Comparison of ENCODE assay signal across 8 cellular contexts in genomic region chr12:3299929-3300832, GRCh38.
DNase-seq lines count a peak whose midpoint lies in the region; ATAC-seq lines count a peak whose summit lies in the region.

No MANE protein-coding gene starts in this region.

- no peak overlapping the region for H3K27ac ChIP-seq in BLaER1
- H3K27ac ChIP-seq in esophagus (ENCODE audit: low read depth in 2 of 2, low read length in 1 of 2) = peak overlapping the region; percentile 75 to 92
- H3K27ac ChIP-seq in muscle layer of colon (ENCODE audit: low read depth, low read length) = no peak overlapping the region

- peak; percentile 73 for ATAC-seq in GM19452 (IDR thresholded peaks at IDR 0.05; ENCODE audit: unreplicated experiment)

- H3K4me3 ChIP-seq in BLaER1 (no peak overlapping the region), esophagus (ENCODE audit: low read depth in 1 of 2, low read length in 2 of 2) (no peak overlapping the region), muscle layer of colon (ENCODE audit: low read depth in 1 of 2, low read length in 2 of 2) (peak overlapping the region; percentile 2 to 21)

- DNase-seq in HuH-7.5 (ENCODE audit: low spot score) (peak; percentile 92), OCI-M1 (lab: John Stamatoyannopoulos, UW) (peak; percentile 84), activated T-cell treated with anti-CD3 and anti-CD28 coated beads for 4 hours (peak; percentile 57)
- DNase-seq in stimulated activated CD8-positive, alpha-beta memory T cell treated with anti-CD3 and anti-CD28 coated beads, Interleukin-4, amount 100 ng/mL, for 24 hours (ENCODE audit: low read depth) = peak; percentile 67

- peak overlapping the region; percentile 70 for H3K4me2 ChIP-seq in BLaER1

- H3K9me3 ChIP-seq in BLaER1 (no peaks in the 10 kb centered on the region), esophagus (ENCODE audit: control insufficient read depth in 2 of 2, insufficient read depth in 1 of 2, low read depth in 1 of 2, low read length in 1 of 2) (no peaks in the 10 kb centered on the region), muscle layer of colon (ENCODE audit: low read length) (no peaks in the 10 kb centered on the region)

- no peaks in the 10 kb centered on the region for H3K36me3 ChIP-seq in BLaER1
- H3K36me3 ChIP-seq in esophagus (ENCODE audit: control insufficient read depth in 2 of 2, insufficient read depth in 2 of 2, low read length in 1 of 2) = no peaks in the 10 kb centered on the region
- H3K36me3 ChIP-seq in muscle layer of colon (ENCODE audit: insufficient read depth, low read length) = no peaks in the 10 kb centered on the region

- H3K27me3 ChIP-seq in BLaER1 (no peaks in the 10 kb centered on the region), esophagus (ENCODE audit: control insufficient read depth in 1 of 2, insufficient read depth in 2 of 2, low read length in 2 of 2) (peaks cover 0 to 2% of the 10 kb centered on the region in 2 donors), muscle layer of colon (ENCODE audit: control insufficient read depth in 1 of 2, insufficient read depth in 2 of 2, low read length in 2 of 2) (peaks cover 0 to 25% of the 10 kb centered on the region in 2 donors)

- H3K9ac ChIP-seq in BLaER1 (no peak overlapping the region), muscle layer of colon (ENCODE audit: low read length) (no peak overlapping the region)

- H3K4me1 ChIP-seq in BLaER1 (peaks cover 39% of the 10 kb centered on the region), esophagus (ENCODE audit: control insufficient read depth in 2 of 2, insufficient read depth in 2 of 2, low read length in 1 of 2) (peaks cover 0 to 14% of the 10 kb centered on the region in 2 donors), muscle layer of colon (ENCODE audit: insufficient read depth, low read length) (peaks cover 7% of the 10 kb centered on the region)

- H4K20me1 ChIP-seq in BLaER1 = no peaks in the 10 kb centered on the region

- 1% methylated on average over 32 of the region's 32 CpGs for WGBS in esophagus, 2 donors

Comparison
In these comparisons a context has a peak if more than half of its experiments do, and no peak if none do; other contexts are left out.
1. H3K27ac ChIP-seq: peak in esophagus (2 of 2); none in BLaER1 (single experiment) and muscle layer of colon (single experiment).
2. H3K4me3 ChIP-seq: peak in muscle layer of colon (2 of 2); none in BLaER1 (single experiment) and esophagus (0 of 2).
3. Peak in every context shown above with its lines, with median percentiles within 50 percentile points of each other: DNase-seq.